ENCODE assay signal across 16 cellular contexts in genomic region chr17:18661924-18662624, GRCh38. TPM values are rescaled to one million over a fixed set of nuclear protein-coding genes. Genes with fewer than 3 reads are reported as not detected.
"Had no signal": no experiment of that assay in that cellular context is flagged by ENCODE, and none has a peak within 500 bp of the region (broad histone marks: within the 10 kb centered on the region; RNA-seq: fewer than 3 reads in every experiment).

No MANE protein-coding gene starts in this region.

RNA-seq across cellular contexts. Expression of gene TBC1D28, which starts 17.9 kb away (rescaled TPM):
- total RNA-seq: esophagus muscularis mucosa; foreskin keratinocyte; hepatocyte; kidney epithelial cell; left colon; left ventricle myocardium superior; lung; natural killer cell treated with Interleukin-12 subunit alpha and Interleukin-12 subunit beta and Interleukin-15 and Interleukin-18, amount 100 ng/mL, for 72 hours; ovary; posterior vena cava; right cardiac atrium; stomach; thoracic aorta; transverse colon; ureter had no signal
- polyA plus RNA-seq: foreskin keratinocyte, hepatocyte, lung, ovary, right cardiac atrium, small intestine, stomach had no signal
